In the genomic region with DNA sequence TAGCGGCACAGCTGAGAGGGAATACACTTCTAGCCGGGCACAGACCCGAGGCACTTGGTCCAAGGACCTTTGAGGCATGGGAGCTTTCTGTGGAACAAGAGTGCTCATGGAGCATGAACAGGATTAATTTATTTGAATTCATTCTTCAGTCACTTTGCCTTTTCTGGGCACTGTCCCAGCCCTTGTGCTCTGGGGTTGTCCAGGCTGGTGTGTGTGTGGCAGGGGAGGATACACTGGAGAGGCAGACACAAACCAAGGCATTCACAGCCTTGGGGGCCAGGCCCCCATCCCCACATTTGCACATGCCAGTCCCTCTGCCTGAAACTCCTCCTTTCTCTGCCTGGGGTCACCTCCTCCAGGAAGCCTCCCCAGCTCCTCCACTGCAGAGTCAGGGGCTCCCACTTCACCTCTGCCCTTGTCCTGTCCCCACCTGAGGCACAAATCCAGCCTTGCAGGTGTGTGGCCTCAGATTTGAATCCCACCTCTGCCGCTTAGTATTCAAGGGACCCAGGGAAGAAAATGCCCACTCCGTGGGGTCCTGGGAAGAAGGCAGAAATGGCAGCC, we compare ENCODE assay signal across 14 cellular contexts. TPM values are rescaled to one million over a fixed set of nuclear protein-coding genes. Genes with fewer than 3 reads are reported as not detected.
"Had no signal": no experiment of that assay in that cellular context is flagged by ENCODE, and none has a peak within 500 bp of the region (broad histone marks: within the 10 kb centered on the region; RNA-seq: fewer than 3 reads in every experiment).

No MANE protein-coding gene starts in this region.

- H3K27ac ChIP-seq: epithelial cell of prostate, gastrocnemius medialis, stomach had no signal

- DNase-seq: activated CD4-positive, alpha-beta memory T cell treated with anti-CD3 and anti-CD28 coated beads for 36 hours; activated CD4-positive, alpha-beta T cell treated with anti-CD3 and anti-CD28 coated beads for 36 hours; activated CD8-positive, alpha-beta memory T cell treated with anti-CD3 and anti-CD28 coated beads, Interleukin-2, amount 10 ng/mL, durations not matched to agents 7 days and 5 days; activated naive CD4-positive, alpha-beta T cell treated with anti-CD3 and anti-CD28 coated beads, Interleukin-2, amount 50 U/mL, for 16 hours; activated T-cell treated with anti-CD3 and anti-CD28 coated beads, Interleukin-2, amount 50 U/mL, for 1 hour; dermis blood vessel endothelial cell; gastrocnemius medialis; mesendoderm; stomach had no signal

- H3K4me1 Mint-ChIP-seq: central memory CD8-positive, alpha-beta T cell had no signal

- H3K36me3 ChIP-seq: gastrocnemius medialis, stomach had no signal

- H3K27me3 ChIP-seq: gastrocnemius medialis, stomach had no signal

- H3K4me3 ChIP-seq: gastrocnemius medialis, stomach had no signal

- H3K9me3 ChIP-seq: gastrocnemius medialis, stomach had no signal

- H3K4me3 Mint-ChIP-seq: activated CD4-positive, alpha-beta memory T cell treated with anti-CD3 and anti-CD28 coated beads for 36 hours; activated CD4-positive, alpha-beta T cell treated with anti-CD3 and anti-CD28 coated beads for 36 hours; activated CD8-positive, alpha-beta memory T cell treated with anti-CD3 and anti-CD28 coated beads, Interleukin-2, amount 10 ng/mL, durations not matched to agents 7 days and 5 days; central memory CD8-positive, alpha-beta T cell; natural killer cell treated with Interleukin-12 subunit alpha and Interleukin-12 subunit beta and Interleukin-15 and Interleukin-18, amount 100 ng/mL, for 72 hours had no signal

- H3K9me3 Mint-ChIP-seq: activated CD4-positive, alpha-beta memory T cell treated with anti-CD3 and anti-CD28 coated beads for 36 hours; central memory CD8-positive, alpha-beta T cell; natural killer cell treated with Interleukin-12 subunit alpha and Interleukin-12 subunit beta and Interleukin-15 and Interleukin-18, amount 100 ng/mL, for 72 hours had no signal

- H3K4me1 ChIP-seq: gastrocnemius medialis, stomach had no signal

- H3K36me3 Mint-ChIP-seq: activated CD4-positive, alpha-beta memory T cell treated with anti-CD3 and anti-CD28 coated beads for 36 hours; activated CD8-positive, alpha-beta memory T cell treated with anti-CD3 and anti-CD28 coated beads, Interleukin-2, amount 10 ng/mL, durations not matched to agents 7 days and 5 days; natural killer cell treated with Interleukin-12 subunit alpha and Interleukin-12 subunit beta and Interleukin-15 and Interleukin-18, amount 100 ng/mL, for 72 hours had no signal

- H3K27me3 Mint-ChIP-seq: activated CD4-positive, alpha-beta memory T cell treated with anti-CD3 and anti-CD28 coated beads for 36 hours; activated CD4-positive, alpha-beta T cell treated with anti-CD3 and anti-CD28 coated beads for 36 hours; central memory CD8-positive, alpha-beta T cell; natural killer cell treated with Interleukin-12 subunit alpha and Interleukin-12 subunit beta and Interleukin-15 and Interleukin-18, amount 100 ng/mL, for 72 hours had no signal

- H3K27ac Mint-ChIP-seq: activated CD4-positive, alpha-beta memory T cell treated with anti-CD3 and anti-CD28 coated beads for 36 hours; activated CD4-positive, alpha-beta T cell treated with anti-CD3 and anti-CD28 coated beads for 36 hours; activated CD8-positive, alpha-beta memory T cell treated with anti-CD3 and anti-CD28 coated beads, Interleukin-2, amount 10 ng/mL, durations not matched to agents 7 days and 5 days; natural killer cell treated with Interleukin-12 subunit alpha and Interleukin-12 subunit beta and Interleukin-15 and Interleukin-18, amount 100 ng/mL, for 72 hours had no signal

- ATAC-seq: activated CD4-positive, alpha-beta T cell treated with anti-CD3 and anti-CD28 coated beads for 36 hours; activated CD8-positive, alpha-beta memory T cell treated with anti-CD3 and anti-CD28 coated beads, Interleukin-2, amount 10 ng/mL, durations not matched to agents 7 days and 5 days; gastrocnemius medialis; natural killer cell treated with Interleukin-12 subunit alpha and Interleukin-12 subunit beta and Interleukin-15 and Interleukin-18, amount 100 ng/mL, for 72 hours; sciatic nerve had no signal

RNA-seq across cellular contexts. Expression of a gene that starts 55.5 kb away (rescaled TPM):
- total RNA-seq: osteocyte had no signal
